In genomic region chr14:58663494-58664111, GRCh38 we compare ENCODE assay signal across 8 cellular contexts. TPM values are rescaled to one million over a fixed set of nuclear protein-coding genes. Genes with fewer than 3 reads are reported as not detected.
DNase-seq lines count a peak whose midpoint lies in the region; ATAC-seq lines count a peak whose summit lies in the region.

No MANE protein-coding gene starts in this region.

- peaks cover 18% of the 10 kb centered on the region for H3K4me1 Mint-ChIP-seq in activated CD4-positive, alpha-beta memory T cell treated with anti-CD3 and anti-CD28 coated beads for 36 hours (ENCODE audit: low read depth)

- no peaks in the 10 kb centered on the region for H3K27me3 Mint-ChIP-seq in activated CD4-positive, alpha-beta memory T cell treated with anti-CD3 and anti-CD28 coated beads for 36 hours

- intact Hi-C loops in activated CD4-positive, alpha-beta memory T cell treated with anti-CD3 and anti-CD28 coated beads for 36 hours (cut with micrococcal nuclease): no loop called here

- H3K27ac ChIP-seq in mesodermal cell (ENCODE audit: low read depth, low read length, severe bottlenecking): peak overlapping the region; percentile 55

- POLR2A ChIA-PET in activated CD4-positive, alpha-beta memory T cell treated with anti-CD3 and anti-CD28 coated beads for 36 hours (lab: Charles Lee): no interaction called here

- no CpG with 5 or more reads among the region's 2 CpGs for WGBS in mesodermal cell (ENCODE audit: insufficient coverage in 2 of 2), 2 experiments

- H3K9me3 Mint-ChIP-seq in activated CD4-positive, alpha-beta memory T cell treated with anti-CD3 and anti-CD28 coated beads for 36 hours: no peaks in the 10 kb centered on the region

- H3K27ac Mint-ChIP-seq in activated CD4-positive, alpha-beta memory T cell treated with anti-CD3 and anti-CD28 coated beads for 36 hours: no peak overlapping the region

- no peaks in the 10 kb centered on the region for H3K36me3 Mint-ChIP-seq in activated CD4-positive, alpha-beta memory T cell treated with anti-CD3 and anti-CD28 coated beads for 36 hours

- peaks cover 15% of the 10 kb centered on the region for H3K4me1 ChIP-seq in mesodermal cell (ENCODE audit: control insufficient read depth, insufficient read depth, low read length, poor library complexity, severe bottlenecking)

- H3K4me3 ChIP-seq in mesodermal cell (ENCODE audit: extremely low read depth, insufficient read depth, low read length, poor library complexity, severe bottlenecking): no peak overlapping the region

- no peaks in the 10 kb centered on the region for H3K9me3 ChIP-seq in mesodermal cell (ENCODE audit: control insufficient read depth, low read length)

- peak; percentile 42 for DNase-seq in DMS153 treated with DMSO at 0.1 percent for 48 hours (lab: John Stamatoyannopoulos, UW; ENCODE audit: unreplicated experiment)
- peak; percentile 85 for DNase-seq in NCI-H1694 (lab: John Stamatoyannopoulos, UW)
- peak; percentile 89 for DNase-seq in amniotic epithelial cell (ENCODE audit: low read depth)
- DNase-seq in activated CD4-positive, alpha-beta memory T cell treated with anti-CD3 and anti-CD28 coated beads for 36 hours: no peak
- DNase-seq in CD1c-positive myeloid dendritic cell (ENCODE audit: extremely low spot score): no peak

- no peaks in the 10 kb centered on the region for H3K36me3 ChIP-seq in mesodermal cell (ENCODE audit: control insufficient read depth, insufficient read depth, low read length)

- no peak overlapping the region for H3K4me3 Mint-ChIP-seq in activated CD4-positive, alpha-beta memory T cell treated with anti-CD3 and anti-CD28 coated beads for 36 hours

- CTCF ChIA-PET in activated CD4-positive, alpha-beta memory T cell treated with anti-CD3 and anti-CD28 coated beads for 36 hours (lab: Charles Lee): no interaction called here

- no peak for ATAC-seq in GM21515 (IDR thresholded peaks at IDR 0.05; ENCODE audit: unreplicated experiment)
- no peak for ATAC-seq in GM21367 (IDR thresholded peaks at IDR 0.05; ENCODE audit: unreplicated experiment)

RNA-seq across cellular contexts. Expression of gene DACT1, which starts 25.8 kb away (rescaled TPM):
- polyA plus RNA-seq in mesodermal cell (2013, experiment 1 of 2): 117 TPM
- polyA plus RNA-seq in mesodermal cell (2013, experiment 2 of 2): 92.4 TPM
- 1 to 10 TPM; 4.3 to 4.7 TPM for total RNA-seq in activated CD4-positive, alpha-beta memory T cell treated with anti-CD3 and anti-CD28 coated beads for 36 hours

Comparison
In these comparisons a context has a peak if more than half of its experiments do, and no peak if none do; other contexts are left out.
1. DNase-seq: peak in DMS153 treated with DMSO at 0.1 percent for 48 hours (single experiment), NCI-H1694 (single experiment) and amniotic epithelial cell (single experiment); none in activated CD4-positive, alpha-beta memory T cell treated with anti-CD3 and anti-CD28 coated beads for 36 hours (single experiment) and CD1c-positive myeloid dendritic cell (single experiment).